ENCODE assay signal across 19 cellular contexts in the genomic region with DNA sequence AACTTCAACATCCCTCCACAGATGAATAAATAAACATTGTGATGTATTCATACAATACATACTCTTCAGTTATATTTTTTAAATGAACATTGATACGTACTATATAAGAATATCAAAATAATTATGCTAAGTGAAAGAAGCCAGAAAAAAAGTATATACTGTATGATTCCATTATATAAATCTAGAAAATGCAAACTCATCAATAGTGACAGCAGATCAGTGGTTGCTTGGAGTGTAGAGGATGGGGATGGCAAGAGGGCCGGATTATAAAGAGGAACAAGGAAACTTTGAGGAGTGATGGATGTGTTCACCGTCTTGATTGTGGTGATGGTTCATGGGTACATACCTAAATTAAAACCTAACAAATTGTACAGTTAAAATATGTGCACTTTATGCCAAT. TPM values are rescaled to one million over a fixed set of nuclear protein-coding genes. Genes with fewer than 3 reads are reported as not detected.
A peak's percentile ranks its signal among the peaks of the same experiment; 100 is the strongest.
DNase-seq lines count a peak whose midpoint lies in the region; ATAC-seq and TF ChIP-seq lines count a peak whose summit lies in the region.
"Had no signal": no experiment of that assay in that cellular context is flagged by ENCODE, and none has a peak within 500 bp of the region (broad histone marks: within the 10 kb centered on the region; RNA-seq: fewer than 3 reads in every experiment).

No MANE protein-coding gene starts in this region.

- no peak for TF ChIP-seq CTCF in natural killer cell (IDR thresholded peaks at IDR 0.05)
- no peak for TF ChIP-seq CTCF in CD8-positive, alpha-beta T cell (IDR thresholded peaks at IDR 0.05)

- ATAC-seq in natural killer cell, result no peak
- no peak for ATAC-seq in natural killer cell treated with Interleukin-12 subunit alpha and Interleukin-12 subunit beta and Interleukin-15 and Interleukin-18, amount 100 ng/mL, for 72 hours
- no peak for ATAC-seq in CD8-positive, alpha-beta T cell
- ATAC-seq in activated T-helper 17 cell treated with anti-CD3 and anti-CD28 coated beads, Interleukin-2, amount 50 U/mL, for 72 hours (replicated peaks), result no peak
- ATAC-seq in GM21717 (IDR thresholded peaks at IDR 0.05; ENCODE audit: unreplicated experiment), result no peak

- DNase-seq in natural killer cell (no peak), hepatic stellate cell (ENCODE audit: low spot score) (no peak), medulla oblongata (ENCODE audit: extremely low spot score) (no peak)
- no peak for DNase-seq in natural killer cell treated with Interleukin-12 subunit alpha and Interleukin-12 subunit beta and Interleukin-15 and Interleukin-18, amount 100 ng/mL, for 72 hours (ENCODE audit: low spot score)
- no peak for DNase-seq in CD8-positive, alpha-beta T cell
- DNase-seq: Calu3; CD4-positive, CD25-positive, alpha-beta regulatory T cell; COR-L47; DMS53; DMS79 treated with DMSO at 0.1 percent for 48 hours; GF-D8; GOT3; HFFc6 had no signal

- no peak overlapping the region for H3K4me3 ChIP-seq in CD8-positive, alpha-beta T cell (ENCODE audit: low read depth, low read length)
- H3K4me3 ChIP-seq: BLaER1, HAP-1 had no signal

- intact Hi-C loops in natural killer cell (cut with micrococcal nuclease), result no loop called here
- intact Hi-C loops in CD8-positive, alpha-beta T cell (cut with DNase I, micrococcal nuclease), result loop anchor here (5.0 to 10.0 kb wide), 7 partner anchors 268 to 972 kb away; partner anchors contain the start of genes RASGRP3 (in 2 of the 2), BIRC6 (in 1 of the 2), DPY30 (in 1 of the 2) and FAM98A (in 1 of the 2)

- no peaks in the 10 kb centered on the region for H3K9me3 Mint-ChIP-seq in natural killer cell
- no peaks in the 10 kb centered on the region for H3K9me3 Mint-ChIP-seq in natural killer cell treated with Interleukin-12 subunit alpha and Interleukin-12 subunit beta and Interleukin-15 and Interleukin-18, amount 100 ng/mL, for 72 hours
- no peaks in the 10 kb centered on the region for H3K9me3 Mint-ChIP-seq in CD8-positive, alpha-beta T cell
- H3K9me3 Mint-ChIP-seq in activated T-helper 17 cell treated with anti-CD3 and anti-CD28 coated beads, Interleukin-2, amount 50 U/mL, for 72 hours, result no peaks in the 10 kb centered on the region
- H3K9me3 Mint-ChIP-seq: HFFc6 had no signal

- H3K4me1 ChIP-seq in CD8-positive, alpha-beta T cell (ENCODE audit: insufficient read depth, low read length), result no peaks in the 10 kb centered on the region
- H3K4me1 ChIP-seq: HAP-1 had no signal

- H3K36me3 ChIP-seq in CD8-positive, alpha-beta T cell (ENCODE audit: insufficient read depth, low read length), result no peaks in the 10 kb centered on the region

- H3K27ac ChIP-seq in CD8-positive, alpha-beta T cell (ENCODE audit: low read depth, low read length), result no peak overlapping the region
- H3K27ac ChIP-seq: BLaER1, C4-2B had no signal

- CTCF ChIA-PET in CD8-positive, alpha-beta T cell (lab: Charles Lee), result no interaction called here

- no peaks in the 10 kb centered on the region for H3K27me3 Mint-ChIP-seq in natural killer cell (ENCODE audit: low read depth in 2 of 2)
- no peaks in the 10 kb centered on the region for H3K27me3 Mint-ChIP-seq in natural killer cell treated with Interleukin-12 subunit alpha and Interleukin-12 subunit beta and Interleukin-15 and Interleukin-18, amount 100 ng/mL, for 72 hours
- H3K27me3 Mint-ChIP-seq in CD8-positive, alpha-beta T cell (ENCODE audit: low read depth), result no peaks in the 10 kb centered on the region
- no peaks in the 10 kb centered on the region for H3K27me3 Mint-ChIP-seq in activated T-helper 17 cell treated with anti-CD3 and anti-CD28 coated beads, Interleukin-2, amount 50 U/mL, for 72 hours
- H3K27me3 Mint-ChIP-seq: B cell; CD4-positive, CD25-positive, alpha-beta regulatory T cell had no signal

- H3K36me3 Mint-ChIP-seq in natural killer cell, result no peaks in the 10 kb centered on the region
- H3K36me3 Mint-ChIP-seq in natural killer cell treated with Interleukin-12 subunit alpha and Interleukin-12 subunit beta and Interleukin-15 and Interleukin-18, amount 100 ng/mL, for 72 hours, result peaks cover 2% of the 10 kb centered on the region
- H3K36me3 Mint-ChIP-seq in CD8-positive, alpha-beta T cell, result peaks cover 23% of the 10 kb centered on the region
- H3K36me3 Mint-ChIP-seq in activated T-helper 17 cell treated with anti-CD3 and anti-CD28 coated beads, Interleukin-2, amount 50 U/mL, for 72 hours (ENCODE audit: low read depth), result peaks cover 29% of the 10 kb centered on the region

- H3K9me3 ChIP-seq in CD8-positive, alpha-beta T cell (ENCODE audit: low read length), result no peaks in the 10 kb centered on the region
- H3K9me3 ChIP-seq: BLaER1, HAP-1 had no signal

- H3K4me3 Mint-ChIP-seq in natural killer cell, result no peak overlapping the region
- H3K4me3 Mint-ChIP-seq in natural killer cell treated with Interleukin-12 subunit alpha and Interleukin-12 subunit beta and Interleukin-15 and Interleukin-18, amount 100 ng/mL, for 72 hours, result no peak overlapping the region
- no peak overlapping the region for H3K4me3 Mint-ChIP-seq in CD8-positive, alpha-beta T cell
- H3K4me3 Mint-ChIP-seq in activated T-helper 17 cell treated with anti-CD3 and anti-CD28 coated beads, Interleukin-2, amount 50 U/mL, for 72 hours, result no peak overlapping the region
- H3K4me3 Mint-ChIP-seq: B cell, HFFc6 had no signal

- H3K27ac Mint-ChIP-seq in natural killer cell, result peak overlapping the region; percentile 26 to 56
- peak overlapping the region in 1 of 2 donors; percentile 42 for H3K27ac Mint-ChIP-seq in natural killer cell treated with Interleukin-12 subunit alpha and Interleukin-12 subunit beta and Interleukin-15 and Interleukin-18, amount 100 ng/mL, for 72 hours
- H3K27ac Mint-ChIP-seq in CD8-positive, alpha-beta T cell, result peak overlapping the region; percentile 28
- peak overlapping the region; percentile 77 for H3K27ac Mint-ChIP-seq in activated T-helper 17 cell treated with anti-CD3 and anti-CD28 coated beads, Interleukin-2, amount 50 U/mL, for 72 hours
- H3K27ac Mint-ChIP-seq: B cell, HFFc6 had no signal

- peaks cover 15 to 17% of the 10 kb centered on the region in 2 donors for H3K4me1 Mint-ChIP-seq in natural killer cell
- peaks cover 17% of the 10 kb centered on the region in 2 donors for H3K4me1 Mint-ChIP-seq in natural killer cell treated with Interleukin-12 subunit alpha and Interleukin-12 subunit beta and Interleukin-15 and Interleukin-18, amount 100 ng/mL, for 72 hours (ENCODE audit: low read depth in 2 of 2)
- peaks cover 19% of the 10 kb centered on the region for H3K4me1 Mint-ChIP-seq in CD8-positive, alpha-beta T cell (ENCODE audit: low read depth)
- peaks cover 16% of the 10 kb centered on the region for H3K4me1 Mint-ChIP-seq in activated T-helper 17 cell treated with anti-CD3 and anti-CD28 coated beads, Interleukin-2, amount 50 U/mL, for 72 hours

- no peaks in the 10 kb centered on the region for H3K27me3 ChIP-seq in CD8-positive, alpha-beta T cell (ENCODE audit: insufficient read depth, low read length)
- H3K27me3 ChIP-seq: BLaER1 had no signal

- POLR2A ChIA-PET in CD8-positive, alpha-beta T cell (lab: Charles Lee), result no interaction called here

RNA-seq across cellular contexts. Expression of gene TTC27, which starts 3.0 kb away (rescaled TPM):
- 10 to 100 TPM; 13.7 to 14.6 (median 14.1) TPM for total RNA-seq in natural killer cell
- 10 to 100 TPM; 21.3 to 43.2 TPM for total RNA-seq in natural killer cell treated with Interleukin-12 subunit alpha and Interleukin-12 subunit beta and Interleukin-15 and Interleukin-18, amount 100 ng/mL, for 72 hours
- total RNA-seq in CD8-positive, alpha-beta T cell, result 10 to 100 TPM in 1 of 2 experiments, 1 to 10 TPM in 1; 9.6 to 12.1 TPM
- 10 to 100 TPM; 19.5 to 32.6 TPM for total RNA-seq in activated T-helper 17 cell treated with anti-CD3 and anti-CD28 coated beads, Interleukin-2, amount 50 U/mL, for 72 hours
